29 cellular contexts compared by ENCODE assay signal in the genomic region with DNA sequence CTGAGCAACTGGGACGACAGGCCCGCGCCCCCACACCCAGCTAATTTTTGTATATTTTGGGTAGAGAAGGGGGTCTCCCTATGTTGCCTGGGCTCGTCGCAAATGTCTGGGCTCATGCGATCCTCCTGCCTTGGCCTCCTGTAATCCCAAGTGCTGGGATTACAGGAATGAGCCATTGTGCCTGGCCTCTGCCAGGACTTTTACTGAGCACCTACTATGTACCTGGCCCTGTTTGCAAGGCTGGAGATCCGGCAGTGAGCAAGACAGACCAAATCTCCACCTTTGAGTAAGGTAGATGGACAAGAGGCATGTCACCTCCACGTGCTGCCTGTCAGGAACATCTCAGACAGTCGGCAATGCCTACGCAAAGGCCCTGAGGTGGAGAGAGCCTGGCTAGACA.
"Had no signal": no experiment of that assay in that cellular context is flagged by ENCODE, and none has a peak within 500 bp of the region (broad histone marks: within the 10 kb centered on the region; RNA-seq: fewer than 3 reads in every experiment).

No MANE protein-coding gene starts in this region.

- H3K27ac ChIP-seq: colonic mucosa, esophagus muscularis mucosa, foreskin keratinocyte, gastroesophageal sphincter, heart left ventricle, hepatocyte, ovary, psoas muscle, sigmoid colon, thoracic aorta, tibial nerve, upper lobe of right lung, uterus had no signal

- ATAC-seq: foreskin keratinocyte; gastroesophageal sphincter; heart left ventricle; left lobe of liver; psoas muscle; right cardiac atrium; stimulated activated memory B cell treated with anti-CD40 and anti-IgM and Interleukin-4, amounts not matched to agents 10 μg/mL and 1 μg/mL and 100 μg/mL, for 72 hours; stimulated activated naive CD8-positive, alpha-beta T cell treated with anti-CD3 and anti-CD28 coated beads, Interleukin-15, Interleukin-2, amounts not matched to agents 100 U/mL and 50 U/mL, for 24 hours; upper lobe of right lung had no signal

- H3K4me2 ChIP-seq: hepatocyte had no signal

- H3K4me1 ChIP-seq: colonic mucosa, foreskin keratinocyte, psoas muscle, upper lobe of right lung, uterus had no signal

- H3K27ac Mint-ChIP-seq: dendritic cell treated with granulocyte-macrophage colony-stimulating factor and Interleukin-4, amounts not matched to agents 40 ng/mL and 50 ng/mL, for 4 days; endodermal cell; memory B cell; nephron; stimulated activated memory B cell treated with anti-CD40 and anti-IgM and Interleukin-4, amounts not matched to agents 10 μg/mL and 1 μg/mL and 100 μg/mL, for 72 hours had no signal

- H2AFZ ChIP-seq: hepatocyte had no signal

- H3K36me3 ChIP-seq: colonic mucosa, ovary, uterus had no signal

- FAIRE-seq: endothelial cell of umbilical vein, kidney had no signal

- DNase-seq: colonic mucosa; effector CD8-positive, alpha-beta T cell; endodermal cell; foreskin keratinocyte; heart left ventricle; kidney; occipital lobe; ovary; posterior cingulate gyrus; psoas muscle; sigmoid colon; stimulated activated CD4-positive, alpha-beta T cell treated with anti-CD3 and anti-CD28 coated beads, Interleukin-2, amount 100 ng/mL, for 24 hours; stimulated activated CD4-positive, alpha-beta T cell treated with anti-CD3 and anti-CD28 coated beads, Interleukin-4, amount 100 ng/mL, for 4 hours; stimulated activated naive CD8-positive, alpha-beta T cell treated with anti-CD3 and anti-CD28 coated beads, Interleukin-15, Interleukin-2, amounts not matched to agents 100 U/mL and 50 U/mL, for 24 hours; upper lobe of right lung; uterus had no signal

- H3K27me3 Mint-ChIP-seq: dendritic cell treated with granulocyte-macrophage colony-stimulating factor and Interleukin-4, amounts not matched to agents 40 ng/mL and 50 ng/mL, for 4 days; memory B cell; stimulated activated memory B cell treated with anti-CD40 and anti-IgM and Interleukin-4, amounts not matched to agents 10 μg/mL and 1 μg/mL and 100 μg/mL, for 72 hours had no signal

- H3K4me1 Mint-ChIP-seq: endodermal cell, memory B cell, nephron had no signal

- H3K27me3 ChIP-seq: colonic mucosa, esophagus muscularis mucosa, foreskin keratinocyte, gastroesophageal sphincter, heart left ventricle, hepatocyte, ovary, sigmoid colon, tibial nerve, upper lobe of right lung, uterus had no signal

- H3K9me3 Mint-ChIP-seq: dendritic cell treated with granulocyte-macrophage colony-stimulating factor and Interleukin-4, amounts not matched to agents 40 ng/mL and 50 ng/mL, for 4 days; endodermal cell; memory B cell; nephron had no signal

- H3K4me3 ChIP-seq: colonic mucosa, esophagus muscularis mucosa, gastroesophageal sphincter, heart left ventricle, hepatocyte, lung, ovary, psoas muscle, sigmoid colon, thoracic aorta, tibial nerve, upper lobe of right lung, uterus had no signal

- H3K9me3 ChIP-seq: colonic mucosa, esophagus muscularis mucosa, gastroesophageal sphincter, heart left ventricle, ovary, psoas muscle, sigmoid colon, thoracic aorta, tibial nerve, upper lobe of right lung, uterus had no signal

- H3K4me3 Mint-ChIP-seq: dendritic cell treated with granulocyte-macrophage colony-stimulating factor and Interleukin-4, amounts not matched to agents 40 ng/mL and 50 ng/mL, for 4 days; endodermal cell; memory B cell; nephron; stimulated activated memory B cell treated with anti-CD40 and anti-IgM and Interleukin-4, amounts not matched to agents 10 μg/mL and 1 μg/mL and 100 μg/mL, for 72 hours had no signal
